In the genomic region with DNA sequence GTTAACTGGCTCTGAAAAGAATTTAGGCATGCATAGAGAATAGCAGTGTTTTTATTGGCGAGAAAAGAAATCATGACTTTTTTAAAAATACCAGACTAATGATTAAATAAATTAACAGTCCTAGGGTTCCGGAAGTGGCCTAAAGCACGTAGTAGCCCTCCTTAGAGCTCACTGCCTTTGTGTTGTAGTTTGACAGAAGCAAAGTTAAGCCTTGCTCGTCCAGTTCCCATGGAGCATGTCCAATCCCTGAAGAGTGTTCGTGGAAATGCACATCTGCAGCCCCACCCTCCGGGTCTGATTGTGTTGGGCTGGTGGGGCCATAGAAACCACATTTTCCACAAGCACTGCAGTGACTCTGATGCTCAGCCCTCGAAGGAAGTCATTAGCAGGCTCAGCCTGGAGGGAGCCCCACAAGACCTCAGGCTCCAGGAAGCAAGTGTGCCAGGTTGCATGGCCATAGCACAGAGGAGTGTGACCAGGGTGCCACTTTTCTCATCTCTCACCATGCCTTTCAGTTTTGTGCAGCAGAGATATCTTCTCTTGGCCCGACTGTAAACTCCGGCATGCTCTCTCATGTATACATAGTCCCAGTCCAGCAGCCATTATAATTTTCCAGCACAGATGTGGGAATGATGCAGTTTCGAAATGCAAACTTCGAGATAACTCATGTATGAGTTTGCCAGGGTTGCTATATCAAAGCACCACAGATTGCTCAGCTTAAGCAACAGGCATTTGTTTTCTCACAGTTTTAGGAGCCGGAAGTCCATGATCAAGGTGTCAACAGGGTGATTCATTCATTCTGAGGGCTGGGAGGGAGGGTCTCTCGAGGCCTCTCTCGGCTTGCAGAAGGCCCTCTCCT, we compare ENCODE assay signal across 1 cellular context.
TF ChIP-seq lines count a peak whose summit lies in the region.

No MANE protein-coding gene starts in this region.

TF ChIP-seq in HepG2, 621 proteins besides CTCF, POLR2A, EP300 and RAD21 (continued from another document and continues in another):
- TF ChIP-seq, protein P1, sequence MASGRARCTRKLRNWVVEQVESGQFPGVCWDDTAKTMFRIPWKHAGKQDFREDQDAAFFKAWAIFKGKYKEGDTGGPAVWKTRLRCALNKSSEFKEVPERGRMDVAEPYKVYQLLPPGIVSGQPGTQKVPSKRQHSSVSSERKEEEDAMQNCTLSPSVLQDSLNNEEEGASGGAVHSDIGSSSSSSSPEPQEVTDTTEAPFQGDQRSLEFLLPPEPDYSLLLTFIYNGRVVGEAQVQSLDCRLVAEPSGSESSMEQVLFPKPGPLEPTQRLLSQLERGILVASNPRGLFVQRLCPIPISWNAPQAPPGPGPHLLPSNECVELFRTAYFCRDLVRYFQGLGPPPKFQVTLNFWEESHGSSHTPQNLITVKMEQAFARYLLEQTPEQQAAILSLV (CRISPR knock-in tag; IDR thresholded peaks at IDR 0.05; ENCODE audit: borderline replicate concordance) = no peak
- TF ChIP-seq ZNF780A (CRISPR knock-in tag; IDR thresholded peaks at IDR 0.05) (no peak), MIXL1 (CRISPR knock-in tag; IDR thresholded peaks at IDR 0.05) (no peak), HOXA7 (CRISPR knock-in tag; IDR thresholded peaks at IDR 0.05) (no peak), ZNF260 (CRISPR knock-in tag; IDR thresholded peaks at IDR 0.05; ENCODE audit: borderline replicate concordance, low read depth) (no peak), ZNF776 (CRISPR knock-in tag; IDR thresholded peaks at IDR 0.05) (no peak), ZNF614 (CRISPR knock-in tag; IDR thresholded peaks at IDR 0.05; ENCODE audit: borderline replicate concordance) (peak; percentile 56; the same call in 1 of the 2 replicates), JUNB (CRISPR knock-in tag; IDR thresholded peaks at IDR 0.05; ENCODE audit: borderline replicate concordance) (no peak), BORCS8-MEF2B (CRISPR knock-in tag; IDR thresholded peaks at IDR 0.05) (no peak), GABPB1 (CRISPR knock-in tag; IDR thresholded peaks at IDR 0.05) (peak; percentile 48; the same call in 1 of the 2 replicates), PTBP1 (IDR thresholded peaks at IDR 0.05; ENCODE audit: low read depth, low read length, poor library complexity, severe bottlenecking) (no peak), TP53 (CRISPR knock-in tag; conservative IDR thresholded peaks at IDR 0.05) (no peak), MED1 (CRISPR knock-in tag; IDR thresholded peaks at IDR 0.05) (peak; percentile 75; the same call in 1 of the 2 replicates), FOSL1 (CRISPR knock-in tag; IDR thresholded peaks at IDR 0.05; ENCODE audit: borderline replicate concordance) (peak; percentile 56; the same call in 1 of the 2 replicates), NR2F6 (IDR thresholded peaks at IDR 0.05) (no peak), NR2F6 (CRISPR knock-in tag; IDR thresholded peaks at IDR 0.05) (no peak), ZBTB20 (CRISPR knock-in tag; IDR thresholded peaks at IDR 0.05; ENCODE audit: borderline replicate concordance, low read depth) (no peak), ZNF292 (CRISPR knock-in tag; IDR thresholded peaks at IDR 0.05; ENCODE audit: borderline replicate concordance, low read depth) (no peak), SALL1 (CRISPR knock-in tag; IDR thresholded peaks at IDR 0.05) (peak; percentile 51; the same call in 1 of the 2 replicates), CBX5 (CRISPR knock-in tag; IDR thresholded peaks at IDR 0.05; ENCODE audit: borderline replicate concordance) (no peak), HMG20A (CRISPR knock-in tag; IDR thresholded peaks at IDR 0.05; ENCODE audit: borderline replicate concordance) (peak; percentile 74; the same call in 1 of the 2 replicates), NFIC (IDR thresholded peaks at IDR 0.05; ENCODE audit: low read length) (no peak), GTF2F1 (IDR thresholded peaks at IDR 0.05; ENCODE audit: low read length) (no peak), PCBP1 (IDR thresholded peaks at IDR 0.05; ENCODE audit: borderline replicate concordance, low read depth, low read length) (no peak), HDAC2 (CRISPR knock-in tag; IDR thresholded peaks at IDR 0.05) (no peak), ZNF772 (CRISPR knock-in tag; IDR thresholded peaks at IDR 0.05) (0 out of 2 replicates have a peak, but pooled peaks have one; percentile 18), TBX3 (IDR thresholded peaks at IDR 0.05; ENCODE audit: borderline replicate concordance) (peak; percentile 78; the same call in 1 of the 2 replicates), AGO1 (IDR thresholded peaks at IDR 0.05; ENCODE audit: low read depth, low read length, poor library complexity, severe bottlenecking) (no peak), ZNF644 (CRISPR knock-in tag; IDR thresholded peaks at IDR 0.05; ENCODE audit: low read depth) (0 out of 2 replicates have a peak, but pooled peaks have one; percentile 26), ZNF790 (CRISPR knock-in tag; IDR thresholded peaks at IDR 0.05; ENCODE audit: borderline replicate concordance) (no peak), ZFYVE20 (CRISPR knock-in tag; IDR thresholded peaks at IDR 0.05; ENCODE audit: borderline replicate concordance, low read depth) (no peak), IKZF1 (IDR thresholded peaks at IDR 0.05) (no peak), ZNF572 (CRISPR knock-in tag; IDR thresholded peaks at IDR 0.05) (no peak), ZBTB38 (CRISPR knock-in tag; IDR thresholded peaks at IDR 0.05) (peak; percentile 26; the same call in 1 of the 2 replicates)
- TF ChIP-seq, protein P2, sequence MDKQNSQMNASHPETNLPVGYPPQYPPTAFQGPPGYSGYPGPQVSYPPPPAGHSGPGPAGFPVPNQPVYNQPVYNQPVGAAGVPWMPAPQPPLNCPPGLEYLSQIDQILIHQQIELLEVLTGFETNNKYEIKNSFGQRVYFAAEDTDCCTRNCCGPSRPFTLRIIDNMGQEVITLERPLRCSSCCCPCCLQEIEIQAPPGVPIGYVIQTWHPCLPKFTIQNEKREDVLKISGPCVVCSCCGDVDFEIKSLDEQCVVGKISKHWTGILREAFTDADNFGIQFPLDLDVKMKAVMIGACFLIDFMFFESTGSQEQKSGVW (CRISPR knock-in tag; IDR thresholded peaks at IDR 0.05; ENCODE audit: borderline replicate concordance) = no peak
- TF ChIP-seq, protein P3, sequence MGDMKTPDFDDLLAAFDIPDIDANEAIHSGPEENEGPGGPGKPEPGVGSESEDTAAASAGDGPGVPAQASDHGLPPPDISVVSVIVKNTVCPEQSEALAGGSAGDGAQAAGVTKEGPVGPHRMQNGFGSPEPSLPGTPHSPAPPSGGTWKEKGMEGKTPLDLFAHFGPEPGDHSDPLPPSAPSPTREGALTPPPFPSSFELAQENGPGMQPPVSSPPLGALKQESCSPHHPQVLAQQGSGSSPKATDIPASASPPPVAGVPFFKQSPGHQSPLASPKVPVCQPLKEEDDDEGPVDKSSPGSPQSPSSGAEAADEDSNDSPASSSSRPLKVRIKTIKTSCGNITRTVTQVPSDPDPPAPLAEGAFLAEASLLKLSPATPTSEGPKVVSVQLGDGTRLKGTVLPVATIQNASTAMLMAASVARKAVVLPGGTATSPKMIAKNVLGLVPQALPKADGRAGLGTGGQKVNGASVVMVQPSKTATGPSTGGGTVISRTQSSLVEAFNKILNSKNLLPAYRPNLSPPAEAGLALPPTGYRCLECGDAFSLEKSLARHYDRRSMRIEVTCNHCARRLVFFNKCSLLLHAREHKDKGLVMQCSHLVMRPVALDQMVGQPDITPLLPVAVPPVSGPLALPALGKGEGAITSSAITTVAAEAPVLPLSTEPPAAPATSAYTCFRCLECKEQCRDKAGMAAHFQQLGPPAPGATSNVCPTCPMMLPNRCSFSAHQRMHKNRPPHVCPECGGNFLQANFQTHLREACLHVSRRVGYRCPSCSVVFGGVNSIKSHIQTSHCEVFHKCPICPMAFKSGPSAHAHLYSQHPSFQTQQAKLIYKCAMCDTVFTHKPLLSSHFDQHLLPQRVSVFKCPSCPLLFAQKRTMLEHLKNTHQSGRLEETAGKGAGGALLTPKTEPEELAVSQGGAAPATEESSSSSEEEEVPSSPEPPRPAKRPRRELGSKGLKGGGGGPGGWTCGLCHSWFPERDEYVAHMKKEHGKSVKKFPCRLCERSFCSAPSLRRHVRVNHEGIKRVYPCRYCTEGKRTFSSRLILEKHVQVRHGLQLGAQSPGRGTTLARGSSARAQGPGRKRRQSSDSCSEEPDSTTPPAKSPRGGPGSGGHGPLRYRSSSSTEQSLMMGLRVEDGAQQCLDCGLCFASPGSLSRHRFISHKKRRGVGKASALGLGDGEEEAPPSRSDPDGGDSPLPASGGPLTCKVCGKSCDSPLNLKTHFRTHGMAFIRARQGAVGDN (CRISPR knock-in tag; IDR thresholded peaks at IDR 0.05) = peak; percentile 64
- TF ChIP-seq, protein P4, sequence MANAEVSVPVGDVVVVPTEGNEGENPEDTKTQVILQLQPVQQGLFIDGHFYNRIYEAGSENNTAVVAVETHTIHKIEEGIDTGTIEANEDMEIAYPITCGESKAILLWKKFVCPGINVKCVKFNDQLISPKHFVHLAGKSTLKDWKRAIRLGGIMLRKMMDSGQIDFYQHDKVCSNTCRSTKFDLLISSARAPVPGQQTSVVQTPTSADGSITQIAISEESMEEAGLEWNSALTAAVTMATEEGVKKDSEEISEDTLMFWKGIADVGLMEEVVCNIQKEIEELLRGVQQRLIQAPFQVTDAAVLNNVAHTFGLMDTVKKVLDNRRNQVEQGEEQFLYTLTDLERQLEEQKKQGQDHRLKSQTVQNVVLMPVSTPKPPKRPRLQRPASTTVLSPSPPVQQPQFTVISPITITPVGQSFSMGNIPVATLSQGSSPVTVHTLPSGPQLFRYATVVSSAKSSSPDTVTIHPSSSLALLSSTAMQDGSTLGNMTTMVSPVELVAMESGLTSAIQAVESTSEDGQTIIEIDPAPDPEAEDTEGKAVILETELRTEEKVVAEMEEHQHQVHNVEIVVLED (CRISPR knock-in tag; IDR thresholded peaks at IDR 0.05; ENCODE audit: borderline replicate concordance) = no peak
- TF ChIP-seq, protein P5, sequence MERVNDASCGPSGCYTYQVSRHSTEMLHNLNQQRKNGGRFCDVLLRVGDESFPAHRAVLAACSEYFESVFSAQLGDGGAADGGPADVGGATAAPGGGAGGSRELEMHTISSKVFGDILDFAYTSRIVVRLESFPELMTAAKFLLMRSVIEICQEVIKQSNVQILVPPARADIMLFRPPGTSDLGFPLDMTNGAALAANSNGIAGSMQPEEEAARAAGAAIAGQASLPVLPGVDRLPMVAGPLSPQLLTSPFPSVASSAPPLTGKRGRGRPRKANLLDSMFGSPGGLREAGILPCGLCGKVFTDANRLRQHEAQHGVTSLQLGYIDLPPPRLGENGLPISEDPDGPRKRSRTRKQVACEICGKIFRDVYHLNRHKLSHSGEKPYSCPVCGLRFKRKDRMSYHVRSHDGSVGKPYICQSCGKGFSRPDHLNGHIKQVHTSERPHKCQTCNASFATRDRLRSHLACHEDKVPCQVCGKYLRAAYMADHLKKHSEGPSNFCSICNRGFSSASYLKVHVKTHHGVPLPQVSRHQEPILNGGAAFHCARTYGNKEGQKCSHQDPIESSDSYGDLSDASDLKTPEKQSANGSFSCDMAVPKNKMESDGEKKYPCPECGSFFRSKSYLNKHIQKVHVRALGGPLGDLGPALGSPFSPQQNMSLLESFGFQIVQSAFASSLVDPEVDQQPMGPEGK (CRISPR knock-in tag; IDR thresholded peaks at IDR 0.05) = no peak
- TF ChIP-seq, protein P6, sequence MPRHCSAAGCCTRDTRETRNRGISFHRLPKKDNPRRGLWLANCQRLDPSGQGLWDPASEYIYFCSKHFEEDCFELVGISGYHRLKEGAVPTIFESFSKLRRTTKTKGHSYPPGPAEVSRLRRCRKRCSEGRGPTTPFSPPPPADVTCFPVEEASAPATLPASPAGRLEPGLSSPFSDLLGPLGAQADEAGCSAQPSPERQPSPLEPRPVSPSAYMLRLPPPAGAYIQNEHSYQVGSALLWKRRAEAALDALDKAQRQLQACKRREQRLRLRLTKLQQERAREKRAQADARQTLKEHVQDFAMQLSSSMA (CRISPR knock-in tag; IDR thresholded peaks at IDR 0.05) = 0 out of 2 replicates have a peak, but pooled peaks have one; percentile 26
- TF ChIP-seq, protein P7, sequence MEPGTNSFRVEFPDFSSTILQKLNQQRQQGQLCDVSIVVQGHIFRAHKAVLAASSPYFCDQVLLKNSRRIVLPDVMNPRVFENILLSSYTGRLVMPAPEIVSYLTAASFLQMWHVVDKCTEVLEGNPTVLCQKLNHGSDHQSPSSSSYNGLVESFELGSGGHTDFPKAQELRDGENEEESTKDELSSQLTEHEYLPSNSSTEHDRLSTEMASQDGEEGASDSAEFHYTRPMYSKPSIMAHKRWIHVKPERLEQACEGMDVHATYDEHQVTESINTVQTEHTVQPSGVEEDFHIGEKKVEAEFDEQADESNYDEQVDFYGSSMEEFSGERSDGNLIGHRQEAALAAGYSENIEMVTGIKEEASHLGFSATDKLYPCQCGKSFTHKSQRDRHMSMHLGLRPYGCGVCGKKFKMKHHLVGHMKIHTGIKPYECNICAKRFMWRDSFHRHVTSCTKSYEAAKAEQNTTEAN (CRISPR knock-in tag; conservative IDR thresholded peaks at IDR 0.05) = no peak
- TF ChIP-seq, protein P8, sequence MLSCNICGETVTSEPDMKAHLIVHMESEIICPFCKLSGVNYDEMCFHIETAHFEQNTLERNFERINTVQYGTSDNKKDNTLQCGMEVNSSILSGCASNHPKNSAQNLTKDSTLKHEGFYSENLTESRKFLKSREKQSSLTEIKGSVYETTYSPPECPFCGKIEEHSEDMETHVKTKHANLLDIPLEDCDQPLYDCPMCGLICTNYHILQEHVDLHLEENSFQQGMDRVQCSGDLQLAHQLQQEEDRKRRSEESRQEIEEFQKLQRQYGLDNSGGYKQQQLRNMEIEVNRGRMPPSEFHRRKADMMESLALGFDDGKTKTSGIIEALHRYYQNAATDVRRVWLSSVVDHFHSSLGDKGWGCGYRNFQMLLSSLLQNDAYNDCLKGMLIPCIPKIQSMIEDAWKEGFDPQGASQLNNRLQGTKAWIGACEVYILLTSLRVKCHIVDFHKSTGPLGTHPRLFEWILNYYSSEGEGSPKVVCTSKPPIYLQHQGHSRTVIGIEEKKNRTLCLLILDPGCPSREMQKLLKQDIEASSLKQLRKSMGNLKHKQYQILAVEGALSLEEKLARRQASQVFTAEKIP (CRISPR knock-in tag; IDR thresholded peaks at IDR 0.05; ENCODE audit: borderline replicate concordance) = no peak
- TF ChIP-seq, protein P9, sequence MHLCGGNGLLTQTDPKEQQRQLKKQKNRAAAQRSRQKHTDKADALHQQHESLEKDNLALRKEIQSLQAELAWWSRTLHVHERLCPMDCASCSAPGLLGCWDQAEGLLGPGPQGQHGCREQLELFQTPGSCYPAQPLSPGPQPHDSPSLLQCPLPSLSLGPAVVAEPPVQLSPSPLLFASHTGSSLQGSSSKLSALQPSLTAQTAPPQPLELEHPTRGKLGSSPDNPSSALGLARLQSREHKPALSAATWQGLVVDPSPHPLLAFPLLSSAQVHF (CRISPR knock-in tag; IDR thresholded peaks at IDR 0.05) = no peak
- TF ChIP-seq, protein P10, sequence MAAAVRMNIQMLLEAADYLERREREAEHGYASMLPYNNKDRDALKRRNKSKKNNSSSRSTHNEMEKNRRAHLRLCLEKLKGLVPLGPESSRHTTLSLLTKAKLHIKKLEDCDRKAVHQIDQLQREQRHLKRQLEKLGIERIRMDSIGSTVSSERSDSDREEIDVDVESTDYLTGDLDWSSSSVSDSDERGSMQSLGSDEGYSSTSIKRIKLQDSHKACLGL (CRISPR knock-in tag; IDR thresholded peaks at IDR 0.05) = no peak
- TF ChIP-seq, protein P11, sequence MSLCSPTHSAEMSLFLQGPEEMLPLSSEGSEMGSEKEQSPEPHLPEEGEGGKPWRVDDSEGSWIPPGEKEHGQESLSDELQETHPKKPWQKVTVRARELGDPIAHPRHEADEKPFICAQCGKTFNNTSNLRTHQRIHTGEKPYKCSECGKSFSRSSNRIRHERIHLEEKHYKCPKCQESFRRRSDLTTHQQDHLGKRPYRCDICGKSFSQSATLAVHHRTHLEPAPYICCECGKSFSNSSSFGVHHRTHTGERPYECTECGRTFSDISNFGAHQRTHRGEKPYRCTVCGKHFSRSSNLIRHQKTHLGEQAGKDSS (CRISPR knock-in tag; IDR thresholded peaks at IDR 0.05; ENCODE audit: borderline replicate concordance, low read depth) = no peak
